In genomic region chr7:42972703-42973500, GRCh38 we compare ENCODE assay signal across 10 cellular contexts. TPM values are rescaled to one million over a fixed set of nuclear protein-coding genes. Genes with fewer than 3 reads are reported as not detected.
DNase-seq lines count a peak whose midpoint lies in the region; ATAC-seq and TF ChIP-seq lines count a peak whose summit lies in the region.
"Had no signal": no experiment of that assay in that cellular context is flagged by ENCODE, and none has a peak within 500 bp of the region (broad histone marks: within the 10 kb centered on the region; RNA-seq: fewer than 3 reads in every experiment).

No MANE protein-coding gene starts in this region.

- TF ChIP-seq CTCF in fibroblast of pulmonary artery (IDR thresholded peaks at IDR 0.05; ENCODE audit: low read length, missing control alignments), result no peak

- H3K27ac Mint-ChIP-seq in activated T-cell treated with anti-CD3 and anti-CD28 coated beads, Interleukin-2, amount 50 U/mL, for 72 hours, result no peak overlapping the region

- DNase-seq in AG08395 (ENCODE audit: low spot score) (peak; percentile 90), RPMI7951 (ENCODE audit: low read depth) (peak; percentile 97), fibroblast of pulmonary artery (ENCODE audit: low read depth) (peak; percentile 99), non-pigmented ciliary epithelial cell (ENCODE audit: low read depth) (peak; percentile 93), germinal center (ENCODE audit: low spot score) (no peak), NCI-H2171 (lab: John Stamatoyannopoulos, UW) (no peak), globus pallidus (ENCODE audit: low spot score) (no peak)
- DNase-seq in activated T-cell treated with anti-CD3 and anti-CD28 coated beads, Interleukin-2, amount 50 U/mL, for 72 hours, result no peak
- DNase-seq: cortex of kidney, Kasumi-1 had no signal

- H3K36me3 Mint-ChIP-seq in activated T-cell treated with anti-CD3 and anti-CD28 coated beads, Interleukin-2, amount 50 U/mL, for 72 hours (ENCODE audit: insufficient read depth in 2 of 2), result no peaks in the 10 kb centered on the region

- no peak overlapping the region for H3K4me3 Mint-ChIP-seq in activated T-cell treated with anti-CD3 and anti-CD28 coated beads, Interleukin-2, amount 50 U/mL, for 72 hours

- no peak for ATAC-seq in activated T-cell treated with anti-CD3 and anti-CD28 coated beads, Interleukin-2, amount 50 U/mL, for 72 hours (replicated peaks in 1 of 2)

- no peaks in the 10 kb centered on the region for H3K4me1 Mint-ChIP-seq in activated T-cell treated with anti-CD3 and anti-CD28 coated beads, Interleukin-2, amount 50 U/mL, for 72 hours (ENCODE audit: low read depth)

- peaks cover 0 to 5% of the 10 kb centered on the region in 2 donors for H3K9me3 Mint-ChIP-seq in activated T-cell treated with anti-CD3 and anti-CD28 coated beads, Interleukin-2, amount 50 U/mL, for 72 hours

- H3K27me3 Mint-ChIP-seq in activated T-cell treated with anti-CD3 and anti-CD28 coated beads, Interleukin-2, amount 50 U/mL, for 72 hours (ENCODE audit: low read depth), result peaks cover 12% of the 10 kb centered on the region

- H3K4me3 ChIP-seq in fibroblast of pulmonary artery (replicated peaks; ENCODE audit: low read depth, low read length), result no peak overlapping the region

RNA-seq across cellular contexts. Expression of gene MRPL32, which starts 40.7 kb away (rescaled TPM):
- total RNA-seq in RPMI7951 (2014; rRNA removed; shearing (Covaris generic)), result 85.3 and 88.1 TPM in 2 replicates
- total RNA-seq in activated T-cell treated with anti-CD3 and anti-CD28 coated beads, Interleukin-2, amount 50 U/mL, for 72 hours, result 10 to 100 TPM; 64.5 to 66.6 TPM

RNA-seq across cellular contexts. Expression of gene PSMA2, which starts 40.9 kb away (rescaled TPM):
- total RNA-seq in RPMI7951 (2014; rRNA removed; shearing (Covaris generic)), result 428 and 438 TPM in 2 replicates
- total RNA-seq in activated T-cell treated with anti-CD3 and anti-CD28 coated beads, Interleukin-2, amount 50 U/mL, for 72 hours, result 100 to 1,000 TPM; 107 to 124 TPM

Comparison
In these comparisons a context has a peak if more than half of its experiments do, and no peak if none do; other contexts are left out.
1. DNase-seq: peak in AG08395 (single experiment), RPMI7951 (single experiment), fibroblast of pulmonary artery (single experiment) and non-pigmented ciliary epithelial cell (single experiment); none in germinal center (single experiment), NCI-H2171 (single experiment), globus pallidus (single experiment) and activated T-cell treated with anti-CD3 and anti-CD28 coated beads, Interleukin-2, amount 50 U/mL, for 72 hours (0 of 2).